ENCODE assay signal across 2 cellular contexts in genomic region chr21:43944181-43944633, GRCh38.
A peak's percentile ranks its signal among the peaks of the same experiment; 100 is the strongest.
TF ChIP-seq lines count a peak whose summit lies in the region.

No MANE protein-coding gene starts in this region.

TF ChIP-seq in HepG2, 621 proteins besides CTCF, POLR2A, EP300 and RAD21:
- TF ChIP-seq CREB1 (IDR thresholded peaks at IDR 0.05) (no peak), CREB1 (CRISPR knock-in tag; IDR thresholded peaks at IDR 0.05) (no peak), ZBTB33 (CRISPR knock-in tag; IDR thresholded peaks at IDR 0.05) (peak; percentile 79)

TF ChIP-seq in H1, 55 proteins besides CTCF, POLR2A, EP300 and RAD21:
- TF ChIP-seq RNF2 (IDR thresholded peaks at IDR 0.05; ENCODE audit: borderline replicate concordance, low read depth, low read length, missing control alignments, poor library complexity, severe bottlenecking), result no peak
- TF ChIP-seq PHF8 (conservative IDR thresholded peaks at IDR 0.05; ENCODE audit: low read depth, low read length), result no peak
- TF ChIP-seq SAP30 (IDR thresholded peaks at IDR 0.05; ENCODE audit: insufficient read depth, insufficient replicate concordance, low read length), result no peak
- TF ChIP-seq BACH1 (IDR thresholded peaks at IDR 0.05; ENCODE audit: low read length), result no peak
- TF ChIP-seq TBP (IDR thresholded peaks at IDR 0.05; ENCODE audit: low read depth, low read length), result no peak
- no peak for TF ChIP-seq MAX (IDR thresholded peaks at IDR 0.05)
- no peak for TF ChIP-seq CBX8 (IDR thresholded peaks at IDR 0.05; ENCODE audit: borderline replicate concordance, low read depth, low read length)
